Comparison of ENCODE assay signal across 22 cellular contexts in the genomic region with DNA sequence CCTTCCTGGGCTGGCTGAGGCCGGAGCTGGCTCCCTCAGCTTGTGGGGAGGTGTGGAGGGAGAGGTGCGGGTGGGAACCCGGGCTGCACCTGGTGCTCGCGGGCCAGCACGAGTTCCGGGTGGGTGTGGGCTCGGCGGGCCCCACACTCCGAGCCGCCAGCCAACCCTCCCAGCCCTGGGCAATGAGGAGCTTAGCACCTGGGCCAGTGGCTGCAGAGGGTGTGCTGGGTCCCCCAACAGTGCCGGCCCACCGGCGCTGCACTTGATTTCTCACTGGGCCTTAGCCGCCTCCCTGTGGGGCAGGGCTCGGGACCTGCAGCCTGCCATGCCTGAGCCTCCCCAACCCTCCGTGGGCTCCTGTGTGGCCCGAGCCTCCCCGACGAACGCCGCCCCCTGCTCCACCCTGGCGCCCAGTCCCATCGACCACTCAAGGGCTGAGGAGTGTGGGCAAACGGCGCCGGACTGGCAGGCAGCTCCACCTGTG.
"Had no signal": no experiment of that assay in that cellular context is flagged by ENCODE, and none has a peak within 500 bp of the region (broad histone marks: within the 10 kb centered on the region; RNA-seq: fewer than 3 reads in every experiment).

No MANE protein-coding gene starts in this region.

- H3K27ac ChIP-seq: SJCRH30 had no signal

- H3K4me1 ChIP-seq: SJCRH30 had no signal

- FAIRE-seq: HepG2, RCC 7860 had no signal

- ATAC-seq: HepG2, SK-N-SH treated with all-trans-retinoic acid at 6 μM for 48 hours had no signal

- H3K36me3 ChIP-seq: MG63, SJCRH30 had no signal

- H3K27me3 ChIP-seq: MG63, SJCRH30 had no signal

- H3K4me3 ChIP-seq: MG63, SJCRH30 had no signal

- DNase-seq: IMR-90, Karpas-422, KG1, MG63, NCI-H1092, NCI-H1105 treated with DMSO at 0.1 percent for 48 hours, NCI-H1417 treated with DMSO at 0.1 percent for 48 hours, NCI-H146, NCI-H1694 treated with DMSO at 0.1 percent for 48 hours, NCI-H1930, NCI-H2081, NCI-H2107, NCI-H2227 treated with DMSO at 0.1 percent for 48 hours, NCI-H524, NCI-H526 treated with DMSO at 0.1 percent for 48 hours, NCI-H774, RPMI8226, SHP77 treated with DMSO at 0.1 percent for 48 hours, SJCRH30 had no signal

- H3K9me3 ChIP-seq: MG63 had no signal
